Comparison of ENCODE assay signal across 1 cellular context in genomic region chr13:78758549-78758948, GRCh38.
A peak's percentile ranks its signal among the peaks of the same experiment; 100 is the strongest.
TF ChIP-seq lines count a peak whose summit lies in the region.

No MANE protein-coding gene starts in this region.

TF ChIP-seq in K562, 482 proteins besides CTCF, POLR2A, EP300 and RAD21 (continued from another document):
- TF ChIP-seq ZBTB33 (CRISPR knock-in tag; IDR thresholded peaks at IDR 0.05) (no peak), KAT8 (IDR thresholded peaks at IDR 0.05; ENCODE audit: low read depth) (no peak), HMBOX1 (IDR thresholded peaks at IDR 0.05) (no peak), NFE2 (IDR thresholded peaks at IDR 0.05; ENCODE audit: low read depth) (no peak; the same call in 1 of the 2 replicates), ZC3H4 (CRISPR knock-in tag; IDR thresholded peaks at IDR 0.05; ENCODE audit: borderline replicate concordance) (no peak), FOXP1 (CRISPR knock-in tag; IDR thresholded peaks at IDR 0.05) (no peak), ZNF41 (CRISPR knock-in tag; conservative IDR thresholded peaks at IDR 0.05) (no peak), CREBBP (IDR thresholded peaks at IDR 0.05; ENCODE audit: low read depth, low read length) (no peak), ELF2 (CRISPR knock-in tag; IDR thresholded peaks at IDR 0.05) (no peak), SRSF9 (IDR thresholded peaks at IDR 0.05; ENCODE audit: borderline replicate concordance, low read depth, low read length) (no peak), PBX2 (CRISPR knock-in tag; IDR thresholded peaks at IDR 0.05; ENCODE audit: low read depth) (no peak), PBX2 (tag; conservative IDR thresholded peaks at IDR 0.05; ENCODE audit: low read depth) (peak; percentile 78), PATZ1 (CRISPR knock-in tag; IDR thresholded peaks at IDR 0.05; ENCODE audit: borderline replicate concordance) (no peak), TCF7 (IDR thresholded peaks at IDR 0.05; ENCODE audit: borderline replicate concordance) (no peak)
